In the genomic region with DNA sequence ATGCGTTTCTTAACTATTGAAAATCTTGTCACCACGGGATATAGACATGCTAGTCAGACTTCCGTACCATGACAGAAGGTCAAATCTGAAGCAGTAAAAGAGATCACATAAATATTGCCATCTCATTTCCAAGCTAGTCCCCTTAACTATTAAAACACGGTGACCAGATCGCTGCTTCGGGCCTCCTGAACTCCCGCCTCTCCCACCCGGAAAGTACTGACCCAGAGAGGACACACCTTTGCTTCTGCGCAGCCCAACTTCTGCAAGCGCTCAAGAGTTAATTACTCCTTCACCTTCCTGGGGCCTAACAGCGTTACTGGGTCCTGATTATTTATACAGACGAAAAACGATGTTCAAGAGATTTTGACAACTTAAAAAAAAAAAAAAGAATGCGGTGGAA, we compare ENCODE assay signal across 9 cellular contexts. TPM values are rescaled to one million over a fixed set of nuclear protein-coding genes. Genes with fewer than 3 reads are reported as not detected.
DNase-seq lines count a peak whose midpoint lies in the region; ATAC-seq, FAIRE-seq and TF ChIP-seq lines count a peak whose summit lies in the region.
"Had no signal": no experiment of that assay in that cellular context is flagged by ENCODE, and none has a peak within 500 bp of the region (broad histone marks: within the 10 kb centered on the region; RNA-seq: fewer than 3 reads in every experiment).

No MANE protein-coding gene starts in this region.

- CTCF ChIA-PET in AG04450 (lab: Charles Lee) (interaction anchor here (1.1 to 6.1 kb wide), 5 partner anchors 14 to 297 kb away, joined by 3 to 60 read pairs (median 4); no protein-coding TSS in a partner anchor), HCT116 (lab: Charles Lee) (interaction anchor here (2.0 to 5.6 kb wide), 2 partner anchors 114 to 119 kb away, joined by 4 to 95 read pairs; partner anchors contain the start of gene PSRC1)

- TSS peak; percentile 44 for BruUV-seq in HCT116 (replicated peaks; lab: Mats Ljungman, UMichigan)

- no peaks in the 10 kb centered on the region for H4K20me1 ChIP-seq in HCT116 (ENCODE audit: insufficient read depth)
- no peaks in the 10 kb centered on the region for H4K20me1 ChIP-seq in astrocyte (ENCODE audit: insufficient read depth, low read length)

- no peak overlapping the region for H3K27ac ChIP-seq in AG04450 (ENCODE audit: low read depth, low read length)
- no peak overlapping the region for H3K27ac ChIP-seq in HCT116 (ENCODE audit: low read depth, low read length)
- H3K27ac ChIP-seq in astrocyte (ENCODE audit: low read depth, low read length), result peak overlapping the region; percentile 29
- H3K27ac ChIP-seq in lower lobe of right lung, result peak overlapping the region; percentile 59

- intact Hi-C loops in HCT116 (cut with micrococcal nuclease) (loop anchor here (5.0 kb wide), 2 partner anchors 135 to 1615 kb away; no protein-coding TSS in a partner anchor), lower lobe of right lung (cut with DNase I) (no loop called here)

- ATAC-seq in HCT116 (no peak), lower lobe of right lung (peak in 1 of 2 donors; percentile 16), GM21447 (IDR thresholded peaks at IDR 0.05; ENCODE audit: unreplicated experiment) (no peak)

- H3K4me2 ChIP-seq in HCT116 (ENCODE audit: low read length) (peak overlapping the region; percentile 95), astrocyte (ENCODE audit: low read length) (peak overlapping the region; percentile 94)

- no peaks in the 10 kb centered on the region for H3K9me3 Mint-ChIP-seq in astrocyte (ENCODE audit: unreplicated experiment)
- H3K9me3 Mint-ChIP-seq in type B pancreatic cell, result no peaks in the 10 kb centered on the region

- H3K9me2 ChIP-seq in HCT116 (ENCODE audit: insufficient read depth), result no peaks in the 10 kb centered on the region

- H3K9me3 ChIP-seq in AG04450 (ENCODE audit: control insufficient read depth, insufficient read depth, low read length), result no peaks in the 10 kb centered on the region
- no peaks in the 10 kb centered on the region for H3K9me3 ChIP-seq in HCT116 (ENCODE audit: control insufficient read depth in 1 of 2, insufficient read depth in 1 of 2, low read depth in 1 of 2, low read length in 2 of 2)
- no peaks in the 10 kb centered on the region for H3K9me3 ChIP-seq in astrocyte (ENCODE audit: insufficient read depth, low read depth, low read length)
- no peaks in the 10 kb centered on the region for H3K9me3 ChIP-seq in lower lobe of right lung

- FAIRE-seq in astrocyte (lab: Jason Lieb, UNC), result no peak
- FAIRE-seq: islet of Langerhans had no signal

- peak overlapping the region; percentile 97 for H3K4me3 Mint-ChIP-seq in astrocyte (ENCODE audit: unreplicated experiment)
- H3K4me3 Mint-ChIP-seq in type B pancreatic cell, result peak overlapping the region; percentile 95

- H3K4me1 ChIP-seq in HCT116 (ENCODE audit: control insufficient read depth in 1 of 2, insufficient read depth in 2 of 2, low read length in 2 of 2) (peaks cover 11 to 21% of the 10 kb centered on the region in 2 experiments), astrocyte (ENCODE audit: insufficient read depth, low read length) (peaks cover 45% of the 10 kb centered on the region), lower lobe of right lung (peaks cover 57% of the 10 kb centered on the region)

- H3K4me3 ChIP-seq in AG04450 (ENCODE audit: low read depth, low read length) (peak overlapping the region; percentile 65), HCT116 (replicated peaks in 1 of 2; ENCODE audit: low read depth in 1 of 2, low read length in 2 of 2) (peak overlapping the region; percentile 36 to 62), astrocyte (ENCODE audit: insufficient read depth, low read depth, low read length) (peak overlapping the region; percentile 70), lower lobe of right lung (peak overlapping the region; percentile 62)

- H3K36me3 Mint-ChIP-seq in astrocyte (ENCODE audit: low read depth, unreplicated experiment) (no peaks in the 10 kb centered on the region), type B pancreatic cell (no peaks in the 10 kb centered on the region)

- no peak for TF ChIP-seq RAD21 in HCT116 (IDR thresholded peaks at IDR 0.05; ENCODE audit: low read depth)

- RAD21 ChIA-PET in HCT116 (lab: Charles Lee; ENCODE audit: low non-redundant PET in 1 of 2, low total read pairs in 2 of 2, uncharacterized antibody in 2 of 2, unreplicated experiment in 2 of 2), result no interaction called here

- H2AFZ ChIP-seq in HCT116 (ENCODE audit: low read depth, low read length, poor library complexity, severe bottlenecking) (no peak overlapping the region), astrocyte (ENCODE audit: low read depth, low read length) (peak overlapping the region; percentile 53)

- in situ Hi-C loops in GM13977 (cut with MboI; ENCODE audit: low pct_unique_long_range_greater_than_20kb, low sequenced_read_pairs, unreplicated experiment), result loop anchor here (5.0 kb wide), 1 partner anchor 105 kb away; no protein-coding TSS in a partner anchor

- POLR2A ChIA-PET in AG04450 (lab: Yijun Ruan, JAX) (interaction anchor here (1.4 to 2.6 kb wide), 3 partner anchors 26 to 114 kb away, joined by 4 to 9 read pairs (median 7); partner anchors contain the start of gene PSRC1), HCT116 (lab: Charles Lee) (interaction anchor here (0.7 kb wide), 1 partner anchor 140 kb away, joined by 3 read pairs; no protein-coding TSS in a partner anchor)

- no peak for TF ChIP-seq CTCF in AG04450 (IDR thresholded peaks at IDR 0.05; ENCODE audit: low read depth, low read length)
- TF ChIP-seq CTCF in HCT116 (IDR thresholded peaks at IDR 0.05 in 2 of 3, conservative IDR thresholded peaks at IDR 0.05 in 1 of 3; ENCODE audit: borderline replicate concordance in 1 of 3, insufficient read depth in 1 of 3, low read depth in 2 of 3, low read length in 2 of 3), result no peak
- no peak for TF ChIP-seq CTCF in astrocyte (IDR thresholded peaks at IDR 0.05; ENCODE audit: insufficient read depth, low read depth, low read length)
- TF ChIP-seq CTCF in lower lobe of right lung (IDR thresholded peaks at IDR 0.05), result no peak
- TF ChIP-seq CTCF in type B pancreatic cell (conservative IDR thresholded peaks at IDR 0.05), result no peak
- no peak for TF ChIP-seq CTCF in GM13977 (IDR thresholded peaks at IDR 0.05; ENCODE audit: extremely low read depth, insufficient read depth, missing control alignments)

- peak overlapping the region; percentile 4; the same call in 1 of the 2 replicates for H3K9ac ChIP-seq in HCT116 (ENCODE audit: low read length)
- peak overlapping the region; percentile 75 for H3K9ac ChIP-seq in astrocyte (ENCODE audit: low read length)

- peaks cover 37% of the 10 kb centered on the region for H3K4me1 Mint-ChIP-seq in astrocyte (ENCODE audit: low read depth, unreplicated experiment)
- H3K4me1 Mint-ChIP-seq in type B pancreatic cell (ENCODE audit: unreplicated experiment), result peaks cover 33% of the 10 kb centered on the region

- H3K27ac Mint-ChIP-seq in astrocyte (ENCODE audit: unreplicated experiment) (peak overlapping the region; percentile 82), type B pancreatic cell (peak overlapping the region; percentile 94)

- TF ChIP-seq POLR2A in HCT116 (IDR thresholded peaks at IDR 0.05; ENCODE audit: borderline replicate concordance, extremely low read depth, insufficient read depth, insufficient read length), result no peak

- H3K27me3 ChIP-seq in AG04450 (ENCODE audit: control insufficient read depth, insufficient read depth, low read length) (no peaks in the 10 kb centered on the region), HCT116 (ENCODE audit: insufficient read depth, low read length) (no peaks in the 10 kb centered on the region; the same call in 1 of the 2 replicates), astrocyte (ENCODE audit: insufficient read depth, low read length) (no peaks in the 10 kb centered on the region), lower lobe of right lung (ENCODE audit: low read depth) (no peaks in the 10 kb centered on the region)

- H3K27me3 Mint-ChIP-seq in astrocyte (ENCODE audit: low read depth, unreplicated experiment) (no peaks in the 10 kb centered on the region), type B pancreatic cell (peaks cover 8% of the 10 kb centered on the region)

- H3K79me2 ChIP-seq in HCT116 (ENCODE audit: insufficient read depth, low read length) (no peaks in the 10 kb centered on the region), astrocyte (ENCODE audit: insufficient read depth, low read length) (peaks cover 50% of the 10 kb centered on the region)

- DNase-seq in AG04450 (ENCODE audit: low read depth, low spot score) (no peak), HCT116 (ENCODE audit: low read depth, low spot score) (no peak), astrocyte (ENCODE audit: low read depth) (no peak), lower lobe of right lung (no peak), type B pancreatic cell (ENCODE audit: extremely low spot score, unreplicated experiment) (no peak), GM13977 (ENCODE audit: low spot score) (no peak), occipital lobe (lab: John Stamatoyannopoulos, UW) (no peak)

- H3K36me3 ChIP-seq in HCT116 (ENCODE audit: control insufficient read depth in 1 of 2, insufficient read depth in 2 of 2, low read length in 2 of 2) (peaks cover 6 to 9% of the 10 kb centered on the region in 2 experiments; a peak in 3 of 4 replicates), astrocyte (ENCODE audit: insufficient read depth, low read length) (peaks cover 2% of the 10 kb centered on the region), lower lobe of right lung (peaks cover 23% of the 10 kb centered on the region)

TF ChIP-seq in HCT116, 20 proteins besides CTCF, POLR2A, EP300 and RAD21:
- no peak for TF ChIP-seq EZH2 (IDR thresholded peaks at IDR 0.05)
- TF ChIP-seq ZNF274 (IDR thresholded peaks at IDR 0.05; ENCODE audit: low read depth, low read length), result no peak
- no peak for TF ChIP-seq MAX (IDR thresholded peaks at IDR 0.05)
- TF ChIP-seq SP1 (IDR thresholded peaks at IDR 0.05; ENCODE audit: low read depth), result no peak
- no peak for TF ChIP-seq EZH2phosphoT487 (IDR thresholded peaks at IDR 0.05; ENCODE audit: borderline replicate concordance)

RNA-seq across cellular contexts. Expression of gene SORT1, which starts 0.7 kb away (rescaled TPM):
- 37.2 and 42.8 TPM in 2 replicates for polyA plus RNA-seq in AG04450 (2011; rRNA removed)
- polyA minus RNA-seq in AG04450 (2011; rRNA and poly(A)+ RNA removed), result 91.1 and 133 TPM in 2 replicates
- total RNA-seq in HCT116 (2021; ENCODE audit: unreplicated experiment), result 20.2 TPM
- 6.7 and 8.5 TPM in 2 replicates for polyA plus RNA-seq in HCT116 (2012)
- total RNA-seq in astrocyte, result 135 and 138 TPM in 2 replicates
- total RNA-seq in lower lobe of right lung, result 178 TPM
- 52.3 and 88.6 TPM in 2 replicates for total RNA-seq in type B pancreatic cell (ENCODE audit: low replicate concordance)
- 48.2 TPM for total RNA-seq in occipital lobe

RNA-seq across cellular contexts. Expression of gene PSMA5, which starts 29.3 kb away (rescaled TPM):
- 127 and 151 TPM in 2 replicates for polyA plus RNA-seq in AG04450 (2011; rRNA removed)
- 39.1 and 54.5 TPM in 2 replicates for polyA minus RNA-seq in AG04450 (2011; rRNA and poly(A)+ RNA removed)
- total RNA-seq in HCT116 (2021; ENCODE audit: unreplicated experiment), result 169 TPM
- polyA plus RNA-seq in HCT116 (2012), result 74.0 and 100 TPM in 2 replicates
- total RNA-seq in astrocyte, result 143 and 148 TPM in 2 replicates
- 55.4 TPM for total RNA-seq in lower lobe of right lung
- total RNA-seq in type B pancreatic cell (ENCODE audit: low replicate concordance), result 84.3 and 85.7 TPM in 2 replicates
- 34.6 TPM for total RNA-seq in occipital lobe

Comparison
In these comparisons a context has a peak if more than half of its experiments do, and no peak if none do; other contexts are left out.
1. H3K27ac ChIP-seq: peak in astrocyte (single experiment) and lower lobe of right lung (single experiment); none in AG04450 (single experiment) and HCT116 (single experiment).
2. Peak in every context shown above with its lines, with median percentiles within 50 percentile points of each other: H3K4me3 ChIP-seq.